Comparison of ENCODE assay signal across 1 cellular context in genomic region chr2:205139822-205140612, GRCh38.
TF ChIP-seq lines count a peak whose summit lies in the region.

No MANE protein-coding gene starts in this region.

TF ChIP-seq in K562, 482 proteins besides CTCF, POLR2A, EP300 and RAD21 (continued from another document and continues in another):
- TF ChIP-seq ARID4B (CRISPR knock-in tag; IDR thresholded peaks at IDR 0.05) (no peak), ZNF407 (IDR thresholded peaks at IDR 0.05; ENCODE audit: low read depth) (no peak), TCF3 (CRISPR knock-in tag; IDR thresholded peaks at IDR 0.05) (peak; percentile 61), SMARCA4 (IDR thresholded peaks at IDR 0.05) (peak; percentile 55; the same call in 1 of the 2 replicates), ZNF175 (CRISPR knock-in tag; IDR thresholded peaks at IDR 0.05; ENCODE audit: low read depth) (0 out of 2 replicates have a peak, but pooled peaks have one; percentile 28), RFX1 (IDR thresholded peaks at IDR 0.05) (no peak), MAZ (CRISPR knock-in tag; conservative IDR thresholded peaks at IDR 0.05 in 1 of 2, IDR thresholded peaks at IDR 0.05 in 1 of 2) (no peak), SOX6 (IDR thresholded peaks at IDR 0.05) (peak; percentile 34; the same call in 1 of the 2 replicates), CHAMP1 (IDR thresholded peaks at IDR 0.05) (no peak), MAFF (IDR thresholded peaks at IDR 0.05; ENCODE audit: low read length) (no peak), DNMT1 (IDR thresholded peaks at IDR 0.05) (no peak), KLF16 (IDR thresholded peaks at IDR 0.05) (peak; percentile 35; the same call in 1 of the 2 replicates), CCAR2 (IDR thresholded peaks at IDR 0.05; ENCODE audit: low read depth, low read length) (no peak), ZNF282 (CRISPR knock-in tag; IDR thresholded peaks at IDR 0.05) (no peak), ARID2 (IDR thresholded peaks at IDR 0.05) (no peak), PRPF4 (IDR thresholded peaks at IDR 0.05; ENCODE audit: insufficient read depth, low read depth, low read length, poor library complexity, severe bottlenecking) (no peak), TRIM24 (IDR thresholded peaks at IDR 0.05) (peak; percentile 62 to 66; a peak in 2 of 4 replicates), FOXM1 (IDR thresholded peaks at IDR 0.05; ENCODE audit: low read depth) (no peak), FOXM1 (CRISPR knock-in tag; IDR thresholded peaks at IDR 0.05; ENCODE audit: low read depth) (no peak), REST (CRISPR knock-in tag; IDR thresholded peaks at IDR 0.05; ENCODE audit: low read depth) (no peak), ELF4 (CRISPR knock-in tag; IDR thresholded peaks at IDR 0.05) (no peak), POLR2AphosphoS5 (IDR thresholded peaks at IDR 0.05; ENCODE audit: control insufficient read depth, insufficient read depth, low read depth, low read length) (peak; percentile 74)
- TF ChIP-seq, protein P1, sequence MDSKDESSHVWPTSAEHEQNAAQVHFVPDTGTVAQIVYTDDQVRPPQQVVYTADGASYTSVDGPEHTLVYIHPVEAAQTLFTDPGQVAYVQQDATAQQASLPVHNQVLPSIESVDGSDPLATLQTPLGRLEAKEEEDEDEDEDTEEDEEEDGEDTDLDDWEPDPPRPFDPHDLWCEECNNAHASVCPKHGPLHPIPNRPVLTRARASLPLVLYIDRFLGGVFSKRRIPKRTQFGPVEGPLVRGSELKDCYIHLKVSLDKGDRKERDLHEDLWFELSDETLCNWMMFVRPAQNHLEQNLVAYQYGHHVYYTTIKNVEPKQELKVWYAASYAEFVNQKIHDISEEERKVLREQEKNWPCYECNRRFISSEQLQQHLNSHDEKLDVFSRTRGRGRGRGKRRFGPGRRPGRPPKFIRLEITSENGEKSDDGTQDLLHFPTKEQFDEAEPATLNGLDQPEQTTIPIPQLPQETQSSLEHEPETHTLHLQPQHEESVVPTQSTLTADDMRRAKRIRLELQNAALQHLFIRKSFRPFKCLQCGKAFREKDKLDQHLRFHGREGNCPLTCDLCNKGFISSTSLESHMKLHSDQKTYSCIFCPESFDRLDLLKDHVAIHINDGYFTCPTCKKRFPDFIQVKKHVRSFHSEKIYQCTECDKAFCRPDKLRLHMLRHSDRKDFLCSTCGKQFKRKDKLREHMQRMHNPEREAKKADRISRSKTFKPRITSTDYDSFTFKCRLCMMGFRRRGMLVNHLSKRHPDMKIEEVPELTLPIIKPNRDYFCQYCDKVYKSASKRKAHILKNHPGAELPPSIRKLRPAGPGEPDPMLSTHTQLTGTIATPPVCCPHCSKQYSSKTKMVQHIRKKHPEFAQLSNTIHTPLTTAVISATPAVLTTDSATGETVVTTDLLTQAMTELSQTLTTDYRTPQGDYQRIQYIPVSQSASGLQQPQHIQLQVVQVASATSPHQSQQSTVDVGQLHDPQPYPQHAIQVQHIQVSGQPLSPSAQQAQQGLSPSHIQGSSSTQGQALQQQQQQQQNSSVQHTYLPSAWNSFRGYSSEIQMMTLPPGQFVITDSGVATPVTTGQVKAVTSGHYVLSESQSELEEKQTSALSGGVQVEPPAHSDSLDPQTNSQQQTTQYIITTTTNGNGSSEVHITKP (IDR thresholded peaks at IDR 0.05; ENCODE audit: partially characterized antibody) = peak; percentile 26
- TF ChIP-seq, protein P2, sequence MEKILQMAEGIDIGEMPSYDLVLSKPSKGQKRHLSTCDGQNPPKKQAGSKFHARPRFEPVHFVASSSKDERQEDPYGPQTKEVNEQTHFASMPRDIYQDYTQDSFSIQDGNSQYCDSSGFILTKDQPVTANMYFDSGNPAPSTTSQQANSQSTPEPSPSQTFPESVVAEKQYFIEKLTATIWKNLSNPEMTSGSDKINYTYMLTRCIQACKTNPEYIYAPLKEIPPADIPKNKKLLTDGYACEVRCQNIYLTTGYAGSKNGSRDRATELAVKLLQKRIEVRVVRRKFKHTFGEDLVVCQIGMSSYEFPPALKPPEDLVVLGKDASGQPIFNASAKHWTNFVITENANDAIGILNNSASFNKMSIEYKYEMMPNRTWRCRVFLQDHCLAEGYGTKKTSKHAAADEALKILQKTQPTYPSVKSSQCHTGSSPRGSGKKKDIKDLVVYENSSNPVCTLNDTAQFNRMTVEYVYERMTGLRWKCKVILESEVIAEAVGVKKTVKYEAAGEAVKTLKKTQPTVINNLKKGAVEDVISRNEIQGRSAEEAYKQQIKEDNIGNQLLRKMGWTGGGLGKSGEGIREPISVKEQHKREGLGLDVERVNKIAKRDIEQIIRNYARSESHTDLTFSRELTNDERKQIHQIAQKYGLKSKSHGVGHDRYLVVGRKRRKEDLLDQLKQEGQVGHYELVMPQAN (IDR thresholded peaks at IDR 0.05; ENCODE audit: borderline replicate concordance) = no peak
- TF ChIP-seq, protein P3, sequence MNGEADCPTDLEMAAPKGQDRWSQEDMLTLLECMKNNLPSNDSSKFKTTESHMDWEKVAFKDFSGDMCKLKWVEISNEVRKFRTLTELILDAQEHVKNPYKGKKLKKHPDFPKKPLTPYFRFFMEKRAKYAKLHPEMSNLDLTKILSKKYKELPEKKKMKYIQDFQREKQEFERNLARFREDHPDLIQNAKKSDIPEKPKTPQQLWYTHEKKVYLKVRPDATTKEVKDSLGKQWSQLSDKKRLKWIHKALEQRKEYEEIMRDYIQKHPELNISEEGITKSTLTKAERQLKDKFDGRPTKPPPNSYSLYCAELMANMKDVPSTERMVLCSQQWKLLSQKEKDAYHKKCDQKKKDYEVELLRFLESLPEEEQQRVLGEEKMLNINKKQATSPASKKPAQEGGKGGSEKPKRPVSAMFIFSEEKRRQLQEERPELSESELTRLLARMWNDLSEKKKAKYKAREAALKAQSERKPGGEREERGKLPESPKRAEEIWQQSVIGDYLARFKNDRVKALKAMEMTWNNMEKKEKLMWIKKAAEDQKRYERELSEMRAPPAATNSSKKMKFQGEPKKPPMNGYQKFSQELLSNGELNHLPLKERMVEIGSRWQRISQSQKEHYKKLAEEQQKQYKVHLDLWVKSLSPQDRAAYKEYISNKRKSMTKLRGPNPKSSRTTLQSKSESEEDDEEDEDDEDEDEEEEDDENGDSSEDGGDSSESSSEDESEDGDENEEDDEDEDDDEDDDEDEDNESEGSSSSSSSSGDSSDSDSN (IDR thresholded peaks at IDR 0.05; ENCODE audit: borderline replicate concordance in 1 of 2, low read depth in 2 of 2, low read length in 2 of 2) = no peak
